In genomic region chr2:176405477-176405876, GRCh38 we compare ENCODE assay signal across 24 cellular contexts.
DNase-seq lines count a peak whose midpoint lies in the region; ATAC-seq and TF ChIP-seq lines count a peak whose summit lies in the region.
"Had no signal": no experiment of that assay in that cellular context is flagged by ENCODE, and none has a peak within 500 bp of the region (broad histone marks: within the 10 kb centered on the region; RNA-seq: fewer than 3 reads in every experiment).

No MANE protein-coding gene starts in this region.

- DNase-seq in inferior parietal cortex (ENCODE audit: extremely low spot score) (no peak), NCI-H2107 treated with DMSO at 0.1 percent for 48 hours (lab: John Stamatoyannopoulos, UW; ENCODE audit: unreplicated experiment) (no peak)
- no peak for DNase-seq in activated CD8-positive, alpha-beta T cell treated with anti-CD3 and anti-CD28 coated beads, Interleukin-2, amount 10 ng/mL, durations not matched to agents 7 days and 5 days
- DNase-seq: activated CD4-positive, alpha-beta T cell treated with anti-CD3 and anti-CD28 coated beads, Interleukin-2, amount 50 U/mL, for 4 hours; activated naive CD4-positive, alpha-beta T cell treated with anti-CD3 and anti-CD28 coated beads, Interleukin-2, amount 10 ng/mL, durations not matched to agents 7 days and 5 days; hypothalamus; immature natural killer cell; KBM-7; mesenchymal stem cell; NCI-H1105 treated with DMSO at 0.1 percent for 48 hours; NCI-H1930; NCI-H345; NCI-H774; right cardiac atrium; spleen; transverse colon had no signal

- no peak overlapping the region for H3K27ac Mint-ChIP-seq in activated CD8-positive, alpha-beta T cell treated with anti-CD3 and anti-CD28 coated beads, Interleukin-2, amount 10 ng/mL, durations not matched to agents 7 days and 5 days
- H3K27ac Mint-ChIP-seq: activated naive CD4-positive, alpha-beta T cell treated with anti-CD3 and anti-CD28 coated beads, Interleukin-2, amount 10 ng/mL, durations not matched to agents 7 days and 5 days; activated T-helper 1 cell treated with anti-CD3 and anti-CD28 coated beads, Interleukin-12 subunit alpha, Interleukin-12 subunit beta, Interleukin-2, Interleukin-4 antibody, amounts not matched to agents 30 ng/mL and 10 ng/mL and 1 ng/mL, durations not matched to agents 14 hours and 24 hours and 36 hours; GM23338; immature natural killer cell had no signal

- H3K4me1 Mint-ChIP-seq in activated CD8-positive, alpha-beta T cell treated with anti-CD3 and anti-CD28 coated beads, Interleukin-2, amount 10 ng/mL, durations not matched to agents 7 days and 5 days (ENCODE audit: low read depth): no peaks in the 10 kb centered on the region
- H3K4me1 Mint-ChIP-seq: activated naive CD4-positive, alpha-beta T cell treated with anti-CD3 and anti-CD28 coated beads, Interleukin-2, amount 10 ng/mL, durations not matched to agents 7 days and 5 days; GM23338; immature natural killer cell had no signal

- no peaks in the 10 kb centered on the region for H3K36me3 Mint-ChIP-seq in activated CD8-positive, alpha-beta T cell treated with anti-CD3 and anti-CD28 coated beads, Interleukin-2, amount 10 ng/mL, durations not matched to agents 7 days and 5 days (ENCODE audit: low read depth)
- H3K36me3 Mint-ChIP-seq: activated naive CD4-positive, alpha-beta T cell treated with anti-CD3 and anti-CD28 coated beads, Interleukin-2, amount 10 ng/mL, durations not matched to agents 7 days and 5 days; immature natural killer cell had no signal

- H3K27me3 Mint-ChIP-seq in activated CD8-positive, alpha-beta T cell treated with anti-CD3 and anti-CD28 coated beads, Interleukin-2, amount 10 ng/mL, durations not matched to agents 7 days and 5 days (ENCODE audit: low read depth): peaks cover 11% of the 10 kb centered on the region

- CTCF ChIA-PET in activated CD8-positive, alpha-beta T cell treated with anti-CD3 and anti-CD28 coated beads, Interleukin-2, amount 10 ng/mL, durations not matched to agents 7 days and 5 days (lab: Charles Lee): no interaction called here

- H3K9me3 Mint-ChIP-seq in activated CD8-positive, alpha-beta T cell treated with anti-CD3 and anti-CD28 coated beads, Interleukin-2, amount 10 ng/mL, durations not matched to agents 7 days and 5 days (ENCODE audit: insufficient read depth): no peaks in the 10 kb centered on the region
- H3K9me3 Mint-ChIP-seq: activated naive CD4-positive, alpha-beta T cell treated with anti-CD3 and anti-CD28 coated beads, Interleukin-2, amount 10 ng/mL, durations not matched to agents 7 days and 5 days; activated T-helper 1 cell treated with anti-CD3 and anti-CD28 coated beads, Interleukin-12 subunit alpha, Interleukin-12 subunit beta, Interleukin-2, Interleukin-4 antibody, amounts not matched to agents 30 ng/mL and 10 ng/mL and 1 ng/mL, durations not matched to agents 14 hours and 24 hours and 36 hours; GM23338 had no signal

- no peak overlapping the region for H3K4me3 Mint-ChIP-seq in activated CD8-positive, alpha-beta T cell treated with anti-CD3 and anti-CD28 coated beads, Interleukin-2, amount 10 ng/mL, durations not matched to agents 7 days and 5 days
- H3K4me3 Mint-ChIP-seq: activated naive CD4-positive, alpha-beta T cell treated with anti-CD3 and anti-CD28 coated beads, Interleukin-2, amount 10 ng/mL, durations not matched to agents 7 days and 5 days; activated T-helper 1 cell treated with anti-CD3 and anti-CD28 coated beads, Interleukin-12 subunit alpha, Interleukin-12 subunit beta, Interleukin-2, Interleukin-4 antibody, amounts not matched to agents 30 ng/mL and 10 ng/mL and 1 ng/mL, durations not matched to agents 14 hours and 24 hours and 36 hours; GM23338; immature natural killer cell had no signal

- POLR2A ChIA-PET in activated CD8-positive, alpha-beta T cell treated with anti-CD3 and anti-CD28 coated beads, Interleukin-2, amount 10 ng/mL, durations not matched to agents 7 days and 5 days (lab: Charles Lee): no interaction called here

- no peak for TF ChIP-seq POLR2A in GM18505 (IDR thresholded peaks at IDR 0.05; ENCODE audit: borderline replicate concordance, extremely low read depth, insufficient read depth, insufficient read length)

- ATAC-seq in GM18505 (IDR thresholded peaks at IDR 0.05; ENCODE audit: unreplicated experiment) (peak; percentile 53), GM21526 (IDR thresholded peaks at IDR 0.05; ENCODE audit: low FRiP score, unreplicated experiment) (peak; percentile 62), HG03025 (IDR thresholded peaks at IDR 0.05; ENCODE audit: low FRiP score, unreplicated experiment) (peak; percentile 51), HG03469 (IDR thresholded peaks at IDR 0.05; ENCODE audit: unreplicated experiment) (peak; percentile 52), GM18517 (IDR thresholded peaks at IDR 0.05; ENCODE audit: unreplicated experiment) (no peak)
- no peak for ATAC-seq in activated CD8-positive, alpha-beta T cell treated with anti-CD3 and anti-CD28 coated beads, Interleukin-2, amount 10 ng/mL, durations not matched to agents 7 days and 5 days
- ATAC-seq: GM23338, left lobe of liver, right cardiac atrium had no signal

Comparison
In these comparisons a context has a peak if more than half of its experiments do, and no peak if none do; other contexts are left out.
1. ATAC-seq: peak in GM18505 (single experiment), GM21526 (single experiment), HG03025 (single experiment) and HG03469 (single experiment); none in activated CD8-positive, alpha-beta T cell treated with anti-CD3 and anti-CD28 coated beads, Interleukin-2, amount 10 ng/mL, durations not matched to agents 7 days and 5 days (single experiment) and GM18517 (single experiment).